ENCODE assay signal across 28 cellular contexts in the genomic region with DNA sequence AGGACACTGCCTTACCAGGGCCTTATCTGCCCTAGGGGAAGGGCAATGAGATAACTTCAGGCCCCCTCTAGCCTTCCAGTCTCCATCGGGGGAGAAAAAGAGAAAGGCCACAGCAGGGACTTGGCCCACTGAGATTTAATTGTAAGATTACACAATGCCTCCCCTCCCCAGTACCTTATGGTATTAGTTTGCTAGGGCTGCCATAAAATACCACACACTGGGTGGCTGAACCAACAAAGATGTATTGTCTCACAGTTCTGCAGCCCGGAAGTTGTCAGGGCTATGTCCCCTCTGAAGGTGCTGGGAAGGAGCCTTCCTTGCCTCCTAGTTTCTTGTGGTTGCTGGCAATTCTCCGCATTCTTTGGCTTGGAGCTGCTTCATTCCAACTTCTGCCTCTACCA. TPM values are rescaled to one million over a fixed set of nuclear protein-coding genes. Genes with fewer than 3 reads are reported as not detected.
DNase-seq lines count a peak whose midpoint lies in the region; ATAC-seq and TF ChIP-seq lines count a peak whose summit lies in the region.
"Had no signal": no experiment of that assay in that cellular context is flagged by ENCODE, and none has a peak within 500 bp of the region (broad histone marks: within the 10 kb centered on the region; RNA-seq: fewer than 3 reads in every experiment).

No MANE protein-coding gene starts in this region.

- peaks cover 63% of the 10 kb centered on the region for H3K4me1 Mint-ChIP-seq in stimulated activated naive CD8-positive, alpha-beta T cell treated with anti-CD3 and anti-CD28 coated beads, Interleukin-15, amount 100 ng/mL, for 72 hours
- peaks cover 16% of the 10 kb centered on the region for H3K4me1 Mint-ChIP-seq in activated naive CD4-positive, alpha-beta T cell treated with anti-CD3 and anti-CD28 coated beads for 36 hours (ENCODE audit: low read depth)

- peak; percentile 2 for DNase-seq in stimulated activated naive CD8-positive, alpha-beta T cell treated with anti-CD3 and anti-CD28 coated beads, Interleukin-15, Interleukin-2, amounts not matched to agents 100 U/mL and 50 U/mL, for 24 hours
- DNase-seq in stimulated activated naive CD8-positive, alpha-beta T cell treated with anti-CD3 and anti-CD28 coated beads, Interleukin-15, amount 100 ng/mL, for 72 hours: no peak
- DNase-seq in astrocyte of the spinal cord (ENCODE audit: low read depth, low spot score): peak; percentile 42
- DNase-seq in left colon: peak in 1 of 2 donors; percentile 35
- DNase-seq in activated naive CD4-positive, alpha-beta T cell treated with anti-CD3 and anti-CD28 coated beads for 36 hours: no peak
- DNase-seq in middle frontal gyrus (ENCODE audit: extremely low spot score, low spot score): no peak
- DNase-seq in NCI-H1092 (lab: John Stamatoyannopoulos, UW): no peak
- DNase-seq: activated CD4-positive, alpha-beta T cell treated with anti-CD3 and anti-CD28 coated beads, Interleukin-2, amount 50 U/mL, for 4 hours; activated effector memory CD4-positive, alpha-beta T cell treated with anti-CD3 and anti-CD28 coated beads, Interleukin-2, amount 50 U/mL, for 16 hours; amniotic stem cell; erythroblast; left lung; MM.1S; NCI-H146; NCI-H82; SHP77; stimulated activated CD4-positive, alpha-beta T cell treated with anti-CD3 and anti-CD28 coated beads, Interleukin-4, amount 100 ng/mL, for 24 hours; T-helper 17 cell; WERI-Rb-1 had no signal

- H3K9me3 Mint-ChIP-seq in stimulated activated naive CD8-positive, alpha-beta T cell treated with anti-CD3 and anti-CD28 coated beads, Interleukin-15, amount 100 ng/mL, for 72 hours: peaks cover 0 to 10% of the 10 kb centered on the region in 2 donors
- no peaks in the 10 kb centered on the region for H3K9me3 Mint-ChIP-seq in activated naive CD4-positive, alpha-beta T cell treated with anti-CD3 and anti-CD28 coated beads for 36 hours
- H3K9me3 Mint-ChIP-seq: central memory CD8-positive, alpha-beta T cell; IgD-negative memory B cell had no signal

- H3K27me3 Mint-ChIP-seq in stimulated activated naive CD8-positive, alpha-beta T cell treated with anti-CD3 and anti-CD28 coated beads, Interleukin-15, amount 100 ng/mL, for 72 hours: peaks cover 15% of the 10 kb centered on the region
- H3K27me3 Mint-ChIP-seq in activated naive CD4-positive, alpha-beta T cell treated with anti-CD3 and anti-CD28 coated beads for 36 hours (ENCODE audit: low read depth): peaks cover 39% of the 10 kb centered on the region

- no peak overlapping the region for H3K27ac Mint-ChIP-seq in stimulated activated naive CD8-positive, alpha-beta T cell treated with anti-CD3 and anti-CD28 coated beads, Interleukin-15, amount 100 ng/mL, for 72 hours
- no peak overlapping the region for H3K27ac Mint-ChIP-seq in activated naive CD4-positive, alpha-beta T cell treated with anti-CD3 and anti-CD28 coated beads for 36 hours
- H3K27ac Mint-ChIP-seq: IgD-negative memory B cell, T-helper 17 cell had no signal

- in situ Hi-C loops in astrocyte of the spinal cord (cut with HindIII; ENCODE audit: low sequenced_read_pairs): no loop called here

- no peaks in the 10 kb centered on the region for H3K36me3 Mint-ChIP-seq in activated naive CD4-positive, alpha-beta T cell treated with anti-CD3 and anti-CD28 coated beads for 36 hours (ENCODE audit: low read depth)

- intact Hi-C loops in left colon (cut with DNase I, micrococcal nuclease): no loop called here
- intact Hi-C loops in activated naive CD4-positive, alpha-beta T cell treated with anti-CD3 and anti-CD28 coated beads for 36 hours (cut with micrococcal nuclease): no loop called here

- ATAC-seq in stimulated activated naive CD8-positive, alpha-beta T cell treated with anti-CD3 and anti-CD28 coated beads, Interleukin-15, Interleukin-2, amounts not matched to agents 100 U/mL and 50 U/mL, for 24 hours: no peak
- no peak for ATAC-seq in stimulated activated naive CD8-positive, alpha-beta T cell treated with anti-CD3 and anti-CD28 coated beads, Interleukin-15, amount 100 ng/mL, for 72 hours
- ATAC-seq in left colon (peak; percentile 76), HG03108 (IDR thresholded peaks at IDR 0.05; ENCODE audit: unreplicated experiment) (no peak)
- ATAC-seq: left lung, T-helper 17 cell had no signal

- H3K4me3 Mint-ChIP-seq in stimulated activated naive CD8-positive, alpha-beta T cell treated with anti-CD3 and anti-CD28 coated beads, Interleukin-15, amount 100 ng/mL, for 72 hours: no peak overlapping the region
- no peak overlapping the region for H3K4me3 Mint-ChIP-seq in activated naive CD4-positive, alpha-beta T cell treated with anti-CD3 and anti-CD28 coated beads for 36 hours
- H3K4me3 Mint-ChIP-seq: central memory CD8-positive, alpha-beta T cell; IgD-negative memory B cell; T-helper 17 cell had no signal

- no peak for TF ChIP-seq CTCF in astrocyte of the spinal cord (IDR thresholded peaks at IDR 0.05; ENCODE audit: low read depth, low read length)

- CTCF ChIA-PET in activated naive CD4-positive, alpha-beta T cell treated with anti-CD3 and anti-CD28 coated beads for 36 hours (lab: Charles Lee): no interaction called here

- no peak overlapping the region for H3K4me3 ChIP-seq in astrocyte of the spinal cord (ENCODE audit: low read depth, low read length)
- H3K4me3 ChIP-seq: BLaER1, left lung, smooth muscle cell had no signal

RNA-seq across cellular contexts. Expression of a gene that starts 34.8 kb away (rescaled TPM):
- total RNA-seq in left colon: not detected
- not detected for total RNA-seq in activated naive CD4-positive, alpha-beta T cell treated with anti-CD3 and anti-CD28 coated beads for 36 hours
- total RNA-seq: left lung, mucosa of gallbladder, OCI-LY7, pulmonary artery endothelial cell, smooth muscle cell, T-helper 17 cell, urinary bladder had no signal

RNA-seq across cellular contexts. Expression of a gene that starts 36.0 kb away (rescaled TPM):
- under 1 TPM; 0.34 TPM for total RNA-seq in left colon
- under 1 TPM; 0.35 to 0.43 TPM for total RNA-seq in activated naive CD4-positive, alpha-beta T cell treated with anti-CD3 and anti-CD28 coated beads for 36 hours
- total RNA-seq: pulmonary artery endothelial cell, smooth muscle cell had no signal

Comparison
In these comparisons a context has a peak if more than half of its experiments do, and no peak if none do; other contexts are left out.
1. DNase-seq: peak in stimulated activated naive CD8-positive, alpha-beta T cell treated with anti-CD3 and anti-CD28 coated beads, Interleukin-15, Interleukin-2, amounts not matched to agents 100 U/mL and 50 U/mL, for 24 hours (single experiment) and astrocyte of the spinal cord (single experiment); none in stimulated activated naive CD8-positive, alpha-beta T cell treated with anti-CD3 and anti-CD28 coated beads, Interleukin-15, amount 100 ng/mL, for 72 hours (0 of 2), activated naive CD4-positive, alpha-beta T cell treated with anti-CD3 and anti-CD28 coated beads for 36 hours (single experiment), middle frontal gyrus (single experiment) and NCI-H1092 (single experiment).